11 cellular contexts compared by ENCODE assay signal in genomic region chr9:91817493-91818225, GRCh38.
A peak's percentile ranks its signal among the peaks of the same experiment; 100 is the strongest.
DNase-seq lines count a peak whose midpoint lies in the region; ATAC-seq and TF ChIP-seq lines count a peak whose summit lies in the region.
"Had no signal": no experiment of that assay in that cellular context is flagged by ENCODE, and none has a peak within 500 bp of the region (broad histone marks: within the 10 kb centered on the region; RNA-seq: fewer than 3 reads in every experiment).

No MANE protein-coding gene starts in this region.

- H3K4me3 ChIP-seq in adrenal gland (peak overlapping the region in 1 of 4 donors; percentile 43), iPS-20b (ENCODE audit: low read length) (peak overlapping the region; percentile 43), retinal pigment epithelial cell (ENCODE audit: low read length) (peak overlapping the region; percentile 29), BE2C (ENCODE audit: low read depth, low read length) (no peak overlapping the region)

- DNase-seq in ELR (ENCODE audit: low read depth) (peak; percentile 6), adrenal gland (peak; percentile 44 to 70 (median 58)), retinal pigment epithelial cell (ENCODE audit: low read depth) (peak; percentile 90), NCI-H345 (lab: John Stamatoyannopoulos, UW) (no peak), DMS79 treated with DMSO at 0.1 percent for 48 hours (lab: John Stamatoyannopoulos, UW) (no peak), BE2C (no peak)
- DNase-seq: activated CD4-positive, alpha-beta T cell treated with anti-CD3 and anti-CD28 coated beads for 36 hours; stimulated activated naive B cell treated with anti-CD40 and anti-IgM and Interleukin-4, amounts not matched to agents 10 μg/mL and 1 μg/mL and 100 μg/mL, for 72 hours had no signal

- H3K4me1 ChIP-seq in adrenal gland (replicated peaks in 1 of 2) (peaks cover 24 to 31% of the 10 kb centered on the region in 2 donors), iPS-20b (ENCODE audit: insufficient read depth, low read length) (peaks cover 10% of the 10 kb centered on the region), BE2C (peaks cover 3% of the 10 kb centered on the region; the same call in 1 of the 2 replicates)

- peak in 1 of 2 donors; percentile 39 for TF ChIP-seq POLR2A in adrenal gland (IDR thresholded peaks at IDR 0.05)

- TF ChIP-seq CTCF in adrenal gland (IDR thresholded peaks at IDR 0.05) (no peak), retinal pigment epithelial cell (conservative IDR thresholded peaks at IDR 0.05; ENCODE audit: low read depth, low read length) (no peak), BE2C (IDR thresholded peaks at IDR 0.05; ENCODE audit: low read depth, low read length) (no peak)

- H3K9me3 ChIP-seq in adrenal gland (replicated peaks in 1 of 3) = no peaks in the 10 kb centered on the region
- H3K9me3 ChIP-seq in iPS-20b (ENCODE audit: insufficient read depth, low read depth, low read length) = no peaks in the 10 kb centered on the region
- H3K9me3 ChIP-seq in BE2C = no peaks in the 10 kb centered on the region
- H3K9me3 ChIP-seq: neutrophil had no signal

- intact Hi-C loops in adrenal gland (cut with DNase I) = no loop called here

- H3K27me3 ChIP-seq in adrenal gland (no peaks in the 10 kb centered on the region), iPS-20b (ENCODE audit: insufficient read depth, low read length) (no peaks in the 10 kb centered on the region), BE2C (no peaks in the 10 kb centered on the region)
- H3K27me3 ChIP-seq: neutrophil had no signal

- H3K36me3 ChIP-seq in adrenal gland (replicated peaks in 1 of 2) (no peaks in the 10 kb centered on the region), iPS-20b (ENCODE audit: insufficient read depth, low read depth, low read length) (no peaks in the 10 kb centered on the region), BE2C (no peaks in the 10 kb centered on the region)
- H3K36me3 ChIP-seq: neutrophil had no signal

- no peak overlapping the region; the same call in 1 of the 2 replicates for H3K9ac ChIP-seq in iPS-20b (ENCODE audit: low read depth, low read length)

- H3K27ac ChIP-seq in adrenal gland (peak overlapping the region in 4 of 5 donors; percentile 21 to 89 (median 83)), iPS-20b (ENCODE audit: low read length) (peak overlapping the region; percentile 30)
- H3K27ac ChIP-seq: neutrophil had no signal

- WGBS in adrenal gland, 4 donors = 16 to 20% (median 18%) methylated on average over 18 to 20 of the region's 20 CpGs

- ATAC-seq in SK-N-SH treated with all-trans-retinoic acid at 6 μM for 48 hours = no peak
- ATAC-seq: activated CD4-positive, alpha-beta T cell treated with anti-CD3 and anti-CD28 coated beads for 36 hours; stimulated activated naive B cell treated with anti-CD40 and anti-IgM and Interleukin-4, amounts not matched to agents 10 μg/mL and 1 μg/mL and 100 μg/mL, for 72 hours had no signal

TF ChIP-seq in SK-N-SH treated with all-trans-retinoic acid at 6 μM for 48 hours, 23 proteins besides CTCF, POLR2A, EP300 and RAD21:
- TF ChIP-seq ZFP3 (CRISPR knock-in tag; IDR thresholded peaks at IDR 0.05) (no peak), SNAI2 (CRISPR knock-in tag; IDR thresholded peaks at IDR 0.05) (no peak), ZNF70 (CRISPR knock-in tag; IDR thresholded peaks at IDR 0.05) (no peak), TCF4 (CRISPR knock-in tag; IDR thresholded peaks at IDR 0.05; ENCODE audit: borderline replicate concordance) (no peak), PPARA (CRISPR knock-in tag; IDR thresholded peaks at IDR 0.05; ENCODE audit: borderline replicate concordance) (no peak), ZNF8 (CRISPR knock-in tag; IDR thresholded peaks at IDR 0.05) (no peak), ISL1 (CRISPR knock-in tag; IDR thresholded peaks at IDR 0.05) (no peak), ZFP30 (CRISPR knock-in tag; IDR thresholded peaks at IDR 0.05) (no peak), ZNF565 (CRISPR knock-in tag; conservative IDR thresholded peaks at IDR 0.05; ENCODE audit: low read depth) (no peak), BACH2 (CRISPR knock-in tag; IDR thresholded peaks at IDR 0.05; ENCODE audit: borderline replicate concordance) (no peak), ESRRG (CRISPR knock-in tag; IDR thresholded peaks at IDR 0.05) (no peak), GLIS3 (CRISPR knock-in tag; IDR thresholded peaks at IDR 0.05) (no peak), TOX (CRISPR knock-in tag; IDR thresholded peaks at IDR 0.05; ENCODE audit: borderline replicate concordance) (no peak), CSRNP3 (CRISPR knock-in tag; IDR thresholded peaks at IDR 0.05) (no peak)

Comparison
In these comparisons a context has a peak if more than half of its experiments do, and no peak if none do; other contexts are left out.
1. DNase-seq: peak in ELR (single experiment), adrenal gland (7 of 7) and retinal pigment epithelial cell (single experiment); none in NCI-H345 (single experiment), DMS79 treated with DMSO at 0.1 percent for 48 hours (single experiment) and BE2C (single experiment).